30 cellular contexts compared by ENCODE assay signal in the genomic region with DNA sequence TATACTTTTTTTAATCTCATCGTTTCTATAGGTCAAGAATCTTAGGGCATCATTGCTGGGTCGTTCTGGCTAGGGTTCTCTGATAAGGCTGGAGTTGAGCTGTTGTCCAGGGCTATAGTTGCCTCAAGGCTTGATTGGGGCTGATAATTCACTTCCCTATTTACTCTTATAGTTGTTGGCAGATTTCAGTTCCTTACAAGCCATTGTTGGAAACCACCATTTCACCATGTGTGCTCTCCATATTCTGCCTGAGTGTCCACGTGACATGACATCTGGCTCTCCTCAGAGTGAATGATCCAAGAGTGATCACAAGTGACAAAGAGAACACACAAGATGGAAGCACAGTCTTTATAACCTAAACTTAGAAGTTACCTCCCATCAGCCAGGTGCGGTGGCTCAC.
"Had no signal": no experiment of that assay in that cellular context is flagged by ENCODE, and none has a peak within 500 bp of the region (broad histone marks: within the 10 kb centered on the region; RNA-seq: fewer than 3 reads in every experiment).

No MANE protein-coding gene starts in this region.

- DNase-seq: activated CD4-positive, alpha-beta T cell treated with anti-CD3 and anti-CD28 coated beads, Interleukin-2, amount 10 ng/mL, durations not matched to agents 24 days and 14 days; activated CD4-positive, alpha-beta T cell treated with anti-CD3 and anti-CD28 coated beads, Interleukin-2, amount 50 U/mL, for 4 hours; activated CD8-positive, alpha-beta T cell treated with anti-CD3 and anti-CD28 coated beads for 36 hours; activated gamma-delta T cell; activated naive CD4-positive, alpha-beta T cell treated with Interleukin-2 at 50 U/mL for 16 hours; activated naive CD8-positive, alpha-beta T cell treated with anti-CD3 and anti-CD28 coated beads, Interleukin-2, amount 10 ng/mL, durations not matched to agents 7 days and 5 days; activated T-cell treated with anti-CD3 and anti-CD28 coated beads, Interleukin-2, amount 50 U/mL, for 1 hour; activated T-cell treated with anti-CD3 and anti-CD28 coated beads, Interleukin-2, amount 50 U/mL, for 72 hours; central memory CD4-positive, alpha-beta T cell; Karpas-422; KBM-7; NCI-H1048; NCI-H1105 treated with DMSO at 0.1 percent for 48 hours; NCI-H1436; NCI-H1694; NCI-H1930; NCI-H2081 treated with DMSO at 0.1 percent for 48 hours; NCI-H345; NCI-H526; NCI-H748 treated with DMSO at 0.1 percent for 48 hours; NK-92 treated with Interleukin-12 subunit alpha and Interleukin-12 subunit beta, amount 100 ng/mL, for 24 hours; SHP77; SW 1271; T-helper 1 cell; T-helper 2 cell; T-helper 9 cell had no signal

- FAIRE-seq: colon, TTC549 had no signal

- ATAC-seq: activated CD8-positive, alpha-beta T cell treated with anti-CD3 and anti-CD28 coated beads for 36 hours; activated T-cell treated with anti-CD3 and anti-CD28 coated beads, Interleukin-2, amount 50 U/mL, for 72 hours; Panc1; SK-N-SH treated with all-trans-retinoic acid at 6 μM for 48 hours had no signal
